ENCODE assay signal across 33 cellular contexts in genomic region chr5:171816666-171817065, GRCh38. TPM values are rescaled to one million over a fixed set of nuclear protein-coding genes. Genes with fewer than 3 reads are reported as not detected.
"Had no signal": no experiment of that assay in that cellular context is flagged by ENCODE, and none has a peak within 500 bp of the region (broad histone marks: within the 10 kb centered on the region; RNA-seq: fewer than 3 reads in every experiment).

No MANE protein-coding gene starts in this region.

- H3K4me2 ChIP-seq: hepatocyte, smooth muscle cell had no signal

- H3K27ac ChIP-seq: heart right ventricle, hepatocyte, left ventricle myocardium inferior, parathyroid adenoma, psoas muscle, right lobe of liver, tibial nerve, upper lobe of right lung had no signal

- DNase-seq: heart right ventricle; islet precursor cell; left ventricle myocardium inferior; midbrain; mucosa of descending colon; naive thymus-derived CD4-positive, alpha-beta T cell; nucleus accumbens; psoas muscle; right lobe of liver; stimulated activated CD4-positive, alpha-beta T cell treated with anti-CD3 and anti-CD28 coated beads, Interleukin-1b, Interleukin-23, amount 100 ng/mL, for 48 hours; stimulated activated CD4-positive, alpha-beta T cell treated with anti-CD3 and anti-CD28 coated beads, Interleukin-2, amount 100 ng/mL, for 48 hours; stimulated activated CD4-positive, alpha-beta T cell treated with anti-CD3 and anti-CD28 coated beads, Interleukin-4, amount 100 ng/mL, for 4 hours; stimulated activated CD8-positive, alpha-beta memory T cell treated with anti-CD3 and anti-CD28 coated beads, Interleukin-4, amount 100 ng/mL, for 48 hours; stimulated activated naive CD4-positive, alpha-beta T cell treated with Interleukin-2 at 50 U/mL for 16 hours; stimulated activated naive CD8-positive, alpha-beta T cell treated with anti-CD3 and anti-CD28 coated beads, Interleukin-15, amount 100 ng/mL, for 72 hours; substantia nigra; upper lobe of right lung had no signal

- H3K4me1 Mint-ChIP-seq: naive thymus-derived CD4-positive, alpha-beta T cell; neural crest cell; stimulated activated memory B cell treated with anti-CD40 and anti-IgM and Interleukin-4, amounts not matched to agents 10 μg/mL and 1 μg/mL and 100 μg/mL, for 72 hours; stimulated activated naive CD8-positive, alpha-beta T cell treated with anti-CD3 and anti-CD28 coated beads, Interleukin-15, amount 100 ng/mL, for 72 hours had no signal

- H3K9me3 Mint-ChIP-seq: natural killer cell treated with Interleukin-12 subunit alpha and Interleukin-12 subunit beta and Interleukin-15 and Interleukin-18, amount 100 ng/mL, for 72 hours had no signal

- H3K27me3 ChIP-seq: heart right ventricle, hepatocyte, right lobe of liver, tibial nerve, upper lobe of right lung had no signal

- H3K79me2 ChIP-seq: hepatocyte, parathyroid adenoma had no signal

- H3K9me3 ChIP-seq: mucosa of descending colon, psoas muscle, right lobe of liver, upper lobe of right lung had no signal

- H3K36me3 ChIP-seq: heart right ventricle, left ventricle myocardium inferior, right lobe of liver, tibial nerve, upper lobe of right lung had no signal

- H3K9ac ChIP-seq: parathyroid adenoma had no signal

- H3K4me3 ChIP-seq: heart right ventricle, hepatocyte, left ventricle myocardium inferior, lung, mucosa of descending colon, psoas muscle, right lobe of liver, smooth muscle cell, tibial nerve, upper lobe of right lung had no signal

- ATAC-seq: heart right ventricle; mucosa of descending colon; naive thymus-derived CD4-positive, alpha-beta T cell; natural killer cell treated with Interleukin-12 subunit alpha and Interleukin-12 subunit beta and Interleukin-15 and Interleukin-18, amount 100 ng/mL, for 72 hours; psoas muscle; right lobe of liver; stimulated activated memory B cell treated with anti-CD40 and anti-IgM and Interleukin-4, amounts not matched to agents 10 μg/mL and 1 μg/mL and 100 μg/mL, for 72 hours; stimulated activated naive CD8-positive, alpha-beta T cell treated with anti-CD3 and anti-CD28 coated beads, Interleukin-15, amount 100 ng/mL, for 72 hours; upper lobe of right lung had no signal

- H3K27ac Mint-ChIP-seq: naive thymus-derived CD4-positive, alpha-beta T cell; natural killer cell treated with Interleukin-12 subunit alpha and Interleukin-12 subunit beta and Interleukin-15 and Interleukin-18, amount 100 ng/mL, for 72 hours; stimulated activated memory B cell treated with anti-CD40 and anti-IgM and Interleukin-4, amounts not matched to agents 10 μg/mL and 1 μg/mL and 100 μg/mL, for 72 hours; stimulated activated naive CD8-positive, alpha-beta T cell treated with anti-CD3 and anti-CD28 coated beads, Interleukin-15, amount 100 ng/mL, for 72 hours had no signal

- H3K4me1 ChIP-seq: heart right ventricle, left ventricle myocardium inferior, parathyroid adenoma, psoas muscle, right lobe of liver, tibial nerve, upper lobe of right lung had no signal

- H3K4me3 Mint-ChIP-seq: naive thymus-derived CD4-positive, alpha-beta T cell; natural killer cell treated with Interleukin-12 subunit alpha and Interleukin-12 subunit beta and Interleukin-15 and Interleukin-18, amount 100 ng/mL, for 72 hours; neural crest cell; stimulated activated memory B cell treated with anti-CD40 and anti-IgM and Interleukin-4, amounts not matched to agents 10 μg/mL and 1 μg/mL and 100 μg/mL, for 72 hours; stimulated activated naive CD8-positive, alpha-beta T cell treated with anti-CD3 and anti-CD28 coated beads, Interleukin-15, amount 100 ng/mL, for 72 hours had no signal

- H3K36me3 Mint-ChIP-seq: natural killer cell treated with Interleukin-12 subunit alpha and Interleukin-12 subunit beta and Interleukin-15 and Interleukin-18, amount 100 ng/mL, for 72 hours had no signal

RNA-seq across cellular contexts. Expression of gene SMIM23, which starts 31.0 kb away (rescaled TPM):
- total RNA-seq: heart right ventricle; hepatocyte; kidney epithelial cell; left ventricle myocardium inferior; lower leg skin; lung; mesenteric fat pad; mucosa of descending colon; myocyte; naive thymus-derived CD4-positive, alpha-beta T cell; natural killer cell treated with Interleukin-12 subunit alpha and Interleukin-12 subunit beta and Interleukin-15 and Interleukin-18, amount 100 ng/mL, for 72 hours; neural crest cell; osteocyte; posterior vena cava; psoas muscle; right lobe of liver; skeletal muscle tissue; smooth muscle cell; temporal lobe; tibial nerve; upper lobe of right lung had no signal
- polyA plus RNA-seq: heart right ventricle; hepatocyte; lung; naive thymus-derived CD4-positive, alpha-beta T cell; psoas muscle; smooth muscle cell had no signal
